Comparison of ENCODE assay signal across 8 cellular contexts in the genomic region with DNA sequence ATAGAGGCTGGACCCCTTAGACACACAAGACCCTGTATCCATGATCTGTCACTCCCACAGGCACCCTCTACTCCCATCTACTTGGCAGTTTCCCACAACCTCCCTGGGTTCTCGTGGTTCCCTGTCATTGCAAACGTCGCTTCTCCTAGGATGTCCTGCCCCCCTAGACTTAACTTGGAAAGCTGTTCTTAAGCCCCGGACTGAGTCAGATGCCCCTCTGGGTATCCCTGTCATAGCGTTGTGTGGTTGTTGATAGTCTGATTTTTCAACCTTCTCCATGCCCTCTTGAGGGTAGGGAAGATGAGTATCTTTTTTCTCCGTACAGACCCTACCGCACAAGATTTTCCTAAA. TPM values are rescaled to one million over a fixed set of nuclear protein-coding genes. Genes with fewer than 3 reads are reported as not detected.
A peak's percentile ranks its signal among the peaks of the same experiment; 100 is the strongest.
DNase-seq lines count a peak whose midpoint lies in the region; ATAC-seq and TF ChIP-seq lines count a peak whose summit lies in the region.

No MANE protein-coding gene starts in this region.

- H3K36me3 ChIP-seq in CD8-positive, alpha-beta memory T cell (ENCODE audit: insufficient read depth, low read length), result peaks cover 5% of the 10 kb centered on the region
- H3K36me3 ChIP-seq in SJCRH30 (peaks cover 11% of the 10 kb centered on the region), esophagus (ENCODE audit: control insufficient read depth in 2 of 2, insufficient read depth in 2 of 2, low read length in 1 of 2) (peaks cover 0 to 4% of the 10 kb centered on the region in 2 donors), prostate gland (no peaks in the 10 kb centered on the region)

- peaks cover 0 to 3% of the 10 kb centered on the region in 2 donors for H3K27me3 Mint-ChIP-seq in CD8-positive, alpha-beta memory T cell

- POLR2A ChIA-PET in CD8-positive, alpha-beta memory T cell (lab: Charles Lee), result interaction anchor here (2.7 kb wide), 1 partner anchor 10 kb away, joined by 11 read pairs; no protein-coding TSS in a partner anchor

- TF ChIP-seq POLR2A in prostate gland (IDR thresholded peaks at IDR 0.05), result no peak

- no peaks in the 10 kb centered on the region for H3K9me3 ChIP-seq in CD8-positive, alpha-beta memory T cell (ENCODE audit: low read length)
- H3K9me3 ChIP-seq in SJCRH30 (replicated peaks), result no peaks in the 10 kb centered on the region
- no peaks in the 10 kb centered on the region for H3K9me3 ChIP-seq in esophagus (ENCODE audit: control insufficient read depth in 2 of 2, insufficient read depth in 1 of 2, low read depth in 1 of 2, low read length in 1 of 2)
- H3K9me3 ChIP-seq in prostate gland, result no peaks in the 10 kb centered on the region

- WGBS in esophagus, 2 donors, result 6 to 10% methylated on average over 7 of the region's 7 CpGs
- WGBS in prostate gland, result 8% methylated on average over 7 of the region's 7 CpGs

- intact Hi-C loops in prostate gland (cut with DNase I), result loop anchor here (5.0 to 10.0 kb wide), 2 partner anchors 65 to 367 kb away; no protein-coding TSS in a partner anchor

- CTCF ChIA-PET in CD8-positive, alpha-beta memory T cell (lab: Charles Lee), result interaction anchor here (1.8 to 3.4 kb wide), 2 partner anchors 64 to 158 kb away, joined by 5 to 16 read pairs; no protein-coding TSS in a partner anchor

- ATAC-seq in GM21576 (IDR thresholded peaks at IDR 0.05; ENCODE audit: unreplicated experiment) (peak; percentile 9), HG03460 (IDR thresholded peaks at IDR 0.05; ENCODE audit: unreplicated experiment) (no peak)

- peak overlapping the region; percentile 63 to 94 (median 80) for H3K27ac Mint-ChIP-seq in CD8-positive, alpha-beta memory T cell

- peak overlapping the region; percentile 75 for H3K27ac ChIP-seq in CD8-positive, alpha-beta memory T cell (ENCODE audit: low read depth, low read length)
- H3K27ac ChIP-seq in SJCRH30 (peak overlapping the region; percentile 79), esophagus (ENCODE audit: low read depth in 2 of 2, low read length in 1 of 2) (peak overlapping the region; percentile 80 to 88), prostate gland (peak overlapping the region; percentile 72 to 83)

- H3K4me1 Mint-ChIP-seq in CD8-positive, alpha-beta memory T cell, result peaks cover 26 to 30% (median 30%) of the 10 kb centered on the region in 3 donors

- peak overlapping the region; percentile 51 for H3K4me3 ChIP-seq in CD8-positive, alpha-beta memory T cell (ENCODE audit: low read length)
- H3K4me3 ChIP-seq in SJCRH30, result peak overlapping the region; percentile 75
- H3K4me3 ChIP-seq in esophagus (ENCODE audit: low read depth in 1 of 2, low read length in 2 of 2), result peak overlapping the region in 1 of 2 donors; percentile 84
- H3K4me3 ChIP-seq in prostate gland, result peak overlapping the region; percentile 59 to 65

- H3K27me3 ChIP-seq in CD8-positive, alpha-beta memory T cell (ENCODE audit: insufficient read depth, low read length, poor library complexity, severe bottlenecking), result no peaks in the 10 kb centered on the region
- H3K27me3 ChIP-seq in SJCRH30 (no peaks in the 10 kb centered on the region), esophagus (ENCODE audit: control insufficient read depth in 1 of 2, insufficient read depth in 2 of 2, low read length in 2 of 2) (no peaks in the 10 kb centered on the region), prostate gland (replicated peaks; ENCODE audit: insufficient read depth) (no peaks in the 10 kb centered on the region)

- no peak for DNase-seq in CD8-positive, alpha-beta memory T cell
- DNase-seq in SJCRH30 (no peak), prostate gland (ENCODE audit: low spot score) (no peak), SHP77 treated with DMSO at 0.1 percent for 48 hours (lab: John Stamatoyannopoulos, UW) (no peak)
- no peak for DNase-seq in effector CD8-positive, alpha-beta T cell (lab: John Stamatoyannopoulos, UW)

- H3K36me3 Mint-ChIP-seq in CD8-positive, alpha-beta memory T cell, result peaks cover 0 to 29% (median 3%) of the 10 kb centered on the region in 3 donors

- peaks cover 18% of the 10 kb centered on the region for H3K4me1 ChIP-seq in CD8-positive, alpha-beta memory T cell (ENCODE audit: insufficient read depth, low read length)
- no peaks in the 10 kb centered on the region for H3K4me1 ChIP-seq in SJCRH30
- peaks cover 0 to 11% of the 10 kb centered on the region in 2 donors for H3K4me1 ChIP-seq in esophagus (ENCODE audit: control insufficient read depth in 2 of 2, insufficient read depth in 2 of 2, low read length in 1 of 2)
- no peaks in the 10 kb centered on the region for H3K4me1 ChIP-seq in prostate gland (replicated peaks)

- no peaks in the 10 kb centered on the region for H3K9me3 Mint-ChIP-seq in CD8-positive, alpha-beta memory T cell

- H3K4me3 Mint-ChIP-seq in CD8-positive, alpha-beta memory T cell, result peak overlapping the region; percentile 59 to 96 (median 86)

- TF ChIP-seq CTCF in prostate gland (IDR thresholded peaks at IDR 0.05), result no peak

RNA-seq across cellular contexts. Expression of gene RCC1, which starts 11.8 kb away (rescaled TPM):
- 100 to 1,000 TPM; 115 to 116 TPM for total RNA-seq in CD8-positive, alpha-beta memory T cell
- 14.0 TPM for polyA plus RNA-seq in CD8-positive, alpha-beta memory T cell
- total RNA-seq in SJCRH30 (2014; rRNA removed; shearing (Covaris generic)), result 70.1 and 70.2 TPM in 2 replicates
- 10 to 100 TPM; 32.5 to 46.4 TPM for polyA plus RNA-seq in esophagus
- total RNA-seq in prostate gland, result 10 to 100 TPM; 13.8 to 18.1 TPM

RNA-seq across cellular contexts. Expression of gene TRNAU1AP, which starts 35.3 kb away (rescaled TPM):
- 10 to 100 TPM; 46.0 to 49.6 TPM for total RNA-seq in CD8-positive, alpha-beta memory T cell
- polyA plus RNA-seq in CD8-positive, alpha-beta memory T cell, result 26.6 TPM
- total RNA-seq in SJCRH30 (2014; rRNA removed; shearing (Covaris generic)), result 24.7 and 28.4 TPM in 2 replicates
- 10 to 100 TPM; 20.1 to 27.8 TPM for polyA plus RNA-seq in esophagus
- total RNA-seq in prostate gland, result 10 to 100 TPM; 11.5 to 20.8 TPM
